Comparison of ENCODE assay signal across 9 cellular contexts in the genomic region with DNA sequence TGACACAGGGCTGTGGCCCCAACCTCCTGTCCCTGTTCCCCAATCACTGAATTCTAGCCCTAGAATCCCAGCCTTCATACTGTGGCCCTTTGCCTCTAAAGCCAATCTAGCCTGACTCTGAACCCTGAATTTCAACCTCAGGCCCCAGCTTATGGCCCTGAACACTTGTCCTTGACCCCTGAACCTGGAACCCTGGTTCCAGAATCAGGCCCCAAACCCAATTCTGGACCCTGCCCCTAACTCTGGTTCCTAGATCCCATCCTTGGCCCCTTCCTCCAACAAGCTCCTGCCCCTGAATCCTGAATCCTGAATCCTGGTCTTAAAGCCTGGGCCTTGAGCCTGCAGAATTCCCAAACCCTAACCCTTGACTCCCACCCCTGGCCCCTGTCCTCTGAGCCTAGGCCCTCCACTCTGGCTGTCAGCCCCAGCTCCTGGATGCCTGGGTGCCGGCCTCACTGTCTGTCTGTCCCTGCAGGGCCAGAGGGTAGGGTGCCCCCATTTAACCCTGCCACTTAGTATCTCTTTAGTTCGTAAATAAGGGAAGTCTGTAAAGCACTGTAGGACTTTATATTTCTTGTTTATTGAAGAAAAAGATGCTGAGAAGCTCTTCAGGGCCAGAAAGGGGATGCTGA. TPM values are rescaled to one million over a fixed set of nuclear protein-coding genes. Genes with fewer than 3 reads are reported as not detected.
DNase-seq lines count a peak whose midpoint lies in the region; ATAC-seq, FAIRE-seq and TF ChIP-seq lines count a peak whose summit lies in the region.
"Had no signal": no experiment of that assay in that cellular context is flagged by ENCODE, and none has a peak within 500 bp of the region (broad histone marks: within the 10 kb centered on the region; RNA-seq: fewer than 3 reads in every experiment).

No MANE protein-coding gene starts in this region.

- H3K4me3 Mint-ChIP-seq in activated CD4-positive, alpha-beta T cell treated with anti-CD3 and anti-CD28 coated beads for 36 hours, result peak overlapping the region; percentile 87

- H3K4me3 ChIP-seq in ascending aorta (peak overlapping the region; percentile 81 to 89), HepG2 (replicated peaks in 1 of 3; ENCODE audit: insufficient read depth in 1 of 3, low read depth in 2 of 3, low read length in 3 of 3) (peak overlapping the region; percentile 68 to 85 (median 83)), thyroid gland (replicated peaks in 1 of 3) (peak overlapping the region in 1 of 3 donors; percentile 46)

- ATAC-seq in activated CD4-positive, alpha-beta T cell treated with anti-CD3 and anti-CD28 coated beads for 36 hours, result no peak
- no peak for ATAC-seq in HepG2

- WGBS in HepG2 (ENCODE audit: low lambda C conversion rate), result 69% methylated on average over 2 of the region's 2 CpGs
- 75 to 77% methylated on average over 2 of the region's 2 CpGs for WGBS in thyroid gland, 2 donors

- H3K27me3 Mint-ChIP-seq in activated CD4-positive, alpha-beta T cell treated with anti-CD3 and anti-CD28 coated beads for 36 hours, result no peaks in the 10 kb centered on the region

- in situ Hi-C loops in HepG2 (cut with HindIII; ENCODE audit: extremely low pct_ligation_motif_present, low pct_unique_long_range_greater_than_20kb), result loop anchor here (5.0 kb wide), 1 partner anchor 82 kb away; no protein-coding TSS in a partner anchor

- TF ChIP-seq RAD21 in HepG2 (CRISPR knock-in tag; IDR thresholded peaks at IDR 0.05), result no peak

- no peaks in the 10 kb centered on the region for H3K9me3 Mint-ChIP-seq in activated CD4-positive, alpha-beta T cell treated with anti-CD3 and anti-CD28 coated beads for 36 hours (ENCODE audit: low read depth)

- H3K27me3 ChIP-seq in ascending aorta, result no peaks in the 10 kb centered on the region
- no peaks in the 10 kb centered on the region for H3K27me3 ChIP-seq in HepG2 (ENCODE audit: control insufficient read depth in 1 of 2, insufficient read depth in 2 of 2, low read length in 2 of 2)
- no peaks in the 10 kb centered on the region for H3K27me3 ChIP-seq in thyroid gland

- POLR2A ChIA-PET in activated CD4-positive, alpha-beta T cell treated with anti-CD3 and anti-CD28 coated beads for 36 hours (lab: Charles Lee), result interaction anchor here (1.4 kb wide), 1 partner anchor 32 kb away, joined by 10 read pairs; no protein-coding TSS in a partner anchor
- POLR2A ChIA-PET in HepG2 (lab: Yijun Ruan, JAX), result interaction anchor here (4.6 kb wide), 1 partner anchor 21 kb away, joined by 24 read pairs; no protein-coding TSS in a partner anchor

- H3K9ac ChIP-seq in HepG2 (ENCODE audit: insufficient read depth, low read depth, low read length), result peak overlapping the region; percentile 86

- H2AFZ ChIP-seq in HepG2 (ENCODE audit: low read length), result no peak overlapping the region

- CTCF ChIA-PET in activated CD4-positive, alpha-beta T cell treated with anti-CD3 and anti-CD28 coated beads for 36 hours (lab: Charles Lee), result interaction anchor here (0.6 to 1.7 kb wide), 4 partner anchors 33 to 116 kb away, joined by 3 to 8 read pairs (median 4); no protein-coding TSS in a partner anchor
- CTCF ChIA-PET in HepG2 (lab: Yijun Ruan, JAX; ENCODE audit: low intra/inter-chr PET ratio, low total read pairs), result no interaction called here

- H3K4me1 Mint-ChIP-seq in activated CD4-positive, alpha-beta T cell treated with anti-CD3 and anti-CD28 coated beads for 36 hours, result peaks cover 58% of the 10 kb centered on the region

- no peaks in the 10 kb centered on the region for H4K20me1 ChIP-seq in HepG2 (ENCODE audit: insufficient read depth, low read length)

- H3K9me3 ChIP-seq in ascending aorta (no peaks in the 10 kb centered on the region), HepG2 (ENCODE audit: low read length) (no peaks in the 10 kb centered on the region), thyroid gland (no peaks in the 10 kb centered on the region)

- peak overlapping the region; percentile 91 for H3K27ac Mint-ChIP-seq in activated CD4-positive, alpha-beta T cell treated with anti-CD3 and anti-CD28 coated beads for 36 hours

- no peak for TF ChIP-seq EP300 in HepG2 (IDR thresholded peaks at IDR 0.05; ENCODE audit: low read depth in 2 of 2, low read length in 2 of 2)
- no peak for TF ChIP-seq EP300 in HepG2 (CRISPR knock-in tag; IDR thresholded peaks at IDR 0.05; ENCODE audit: borderline replicate concordance)

- no peak for DNase-seq in activated CD4-positive, alpha-beta T cell treated with anti-CD3 and anti-CD28 coated beads for 36 hours
- DNase-seq in activated CD4-positive, alpha-beta T cell treated with anti-CD3 and anti-CD28 coated beads for 1 hour, result no peak
- no peak for DNase-seq in ascending aorta (ENCODE audit: low spot score in 2 of 2)
- no peak for DNase-seq in HepG2 (ENCODE audit: low spot score)
- DNase-seq in thyroid gland, result no peak
- DNase-seq in SHP77 (lab: John Stamatoyannopoulos, UW), result no peak
- DNase-seq in hypothalamus (lab: John Stamatoyannopoulos, UW), result no peak
- DNase-seq in SW480 (ENCODE audit: low spot score), result no peak
- DNase-seq: NCI-H524 had no signal

- H3K4me1 ChIP-seq in ascending aorta, result peaks cover 5 to 45% of the 10 kb centered on the region in 2 donors
- H3K4me1 ChIP-seq in HepG2 (ENCODE audit: insufficient read depth, low read length), result peaks cover 64% of the 10 kb centered on the region
- H3K4me1 ChIP-seq in thyroid gland, result peaks cover 47 to 65% of the 10 kb centered on the region in 2 donors

- TF ChIP-seq CTCF in ascending aorta (IDR thresholded peaks at IDR 0.05) (no peak), HepG2 (CRISPR knock-in tag; IDR thresholded peaks at IDR 0.05) (no peak), thyroid gland (IDR thresholded peaks at IDR 0.05) (no peak)

- H3K27ac ChIP-seq in ascending aorta, result peak overlapping the region; percentile 86 to 91
- peak overlapping the region; percentile 46 for H3K27ac ChIP-seq in HepG2 (ENCODE audit: extremely low read length, insufficient read depth, low read length)
- peak overlapping the region; percentile 46 to 62 (median 54) for H3K27ac ChIP-seq in thyroid gland

- TSS peak; percentile 60 for BruUV-seq in HepG2 (replicated peaks; lab: Mats Ljungman, UMichigan)

- H3K4me2 ChIP-seq in HepG2 (ENCODE audit: low read depth, low read length), result peak overlapping the region; percentile 93

- TF ChIP-seq POLR2A in HepG2 (IDR thresholded peaks at IDR 0.05; ENCODE audit: insufficient read depth in 1 of 2, low read depth in 2 of 2, low read length in 2 of 2), result no peak
- TF ChIP-seq POLR2A in thyroid gland (IDR thresholded peaks at IDR 0.05), result no peak

- intact Hi-C loops in activated CD4-positive, alpha-beta T cell treated with anti-CD3 and anti-CD28 coated beads for 36 hours (cut with DNase I, micrococcal nuclease), result loop anchor here (5.0 kb wide), 2 partner anchors 98 to 838 kb away; a partner anchor contains a TSS
- intact Hi-C loops in ascending aorta (cut with DNase I) (loop anchor here (2.0 to 5.0 kb wide), 3 partner anchors 38 to 557 kb away; a partner anchor contains a TSS), HepG2 (cut with micrococcal nuclease; ENCODE audit: unreplicated experiment) (loop anchor here (5.0 kb wide), 1 partner anchor 38 kb away; no protein-coding TSS in a partner anchor), thyroid gland (cut with DNase I) (loop anchor here (5.0 to 10.0 kb wide), 2 partner anchors 77 to 234 kb away; a partner anchor contains a TSS)

- FAIRE-seq in HepG2 (lab: Jason Lieb, UNC), result no peak

- peaks cover 4% of the 10 kb centered on the region for H3K36me3 Mint-ChIP-seq in activated CD4-positive, alpha-beta T cell treated with anti-CD3 and anti-CD28 coated beads for 36 hours (ENCODE audit: low read depth)

- H3K36me3 ChIP-seq in ascending aorta (no peaks in the 10 kb centered on the region), HepG2 (replicated peaks in 1 of 2; ENCODE audit: control insufficient read depth in 1 of 2, insufficient read depth in 2 of 2, low read length in 2 of 2) (no peaks in the 10 kb centered on the region), thyroid gland (no peaks in the 10 kb centered on the region)

- peaks cover 40% of the 10 kb centered on the region for H3K79me2 ChIP-seq in HepG2 (ENCODE audit: insufficient read depth, low read length)

TF ChIP-seq in HepG2, 621 proteins besides CTCF, POLR2A, EP300 and RAD21 (continues in another document):
- TF ChIP-seq HNF4A (CRISPR knock-in tag; IDR thresholded peaks at IDR 0.05) (peak; percentile 39; the same call in 1 of the 2 replicates), ZNF792 (CRISPR knock-in tag; IDR thresholded peaks at IDR 0.05) (no peak), NR2F6 (IDR thresholded peaks at IDR 0.05) (peak; percentile 51), NR2F6 (CRISPR knock-in tag; IDR thresholded peaks at IDR 0.05) (no peak)

RNA-seq across cellular contexts. Expression of a gene that starts 1.3 kb away (rescaled TPM):
- total RNA-seq in activated CD4-positive, alpha-beta T cell treated with anti-CD3 and anti-CD28 coated beads for 36 hours, result 1 to 10 TPM; 8.1 to 9.3 TPM
- total RNA-seq in ascending aorta, result 81.2 TPM
- 37.9 and 46.8 TPM in 2 replicates for total RNA-seq in HepG2 (2016; rRNA removed; fragmentation: Illumina TruSeq; extraction: Trizol)
- 52.6 and 54.7 TPM in 2 replicates for total RNA-seq in HepG2 (2016; cell fraction: cytosol; rRNA removed; fragmentation: Illumina TruSeq; extraction: Trizol; ENCODE audit: low read depth)
- 38.3 and 42.5 TPM in 2 replicates for total RNA-seq in HepG2 (2016; cell fraction: insoluble cytoplasmic fraction; rRNA removed; fragmentation: Illumina TruSeq; extraction: Trizol)
- 103 and 110 TPM in 2 replicates for total RNA-seq in HepG2 (2016; cell fraction: membrane; rRNA removed; fragmentation: Illumina TruSeq; extraction: Trizol)
- total RNA-seq in HepG2 (2016; cell fraction: nucleus; rRNA removed; fragmentation: Illumina TruSeq; extraction: Trizol), result 15.7 and 18.8 TPM in 2 replicates
- polyA plus RNA-seq in HepG2 (2011; rRNA removed), result 17.5 and 19.5 TPM in 2 replicates
- polyA plus RNA-seq in HepG2 (2011; cell fraction: cytosol; rRNA removed), result 16.7 and 18.4 TPM in 2 replicates
- 14.6 and 14.9 TPM in 2 replicates for polyA plus RNA-seq in HepG2 (2011; cell fraction: nucleus; rRNA removed)
- 15.8 and 18.2 TPM in 2 replicates for polyA plus RNA-seq in HepG2 (2012)
- 49.5 and 52.9 TPM in 2 replicates for polyA plus RNA-seq in HepG2 (2016; cell fraction: cytosol; fragmentation: Illumina TruSeq; extraction: Trizol; ENCODE audit: low read depth)
- 40.7 and 47.8 TPM in 2 replicates for polyA plus RNA-seq in HepG2 (2016; cell fraction: insoluble cytoplasmic fraction; fragmentation: Illumina TruSeq; extraction: Trizol; ENCODE audit: low read depth)
- 97.2 and 97.6 TPM in 2 replicates for polyA plus RNA-seq in HepG2 (2016; cell fraction: membrane; fragmentation: Illumina TruSeq; extraction: Trizol; ENCODE audit: low read depth)
- polyA plus RNA-seq in HepG2 (2016; cell fraction: nucleus; fragmentation: Illumina TruSeq; extraction: Trizol; ENCODE audit: insufficient read depth, low read depth), result 25.8 and 27.0 TPM in 2 replicates
- polyA minus RNA-seq in HepG2 (2011; rRNA and poly(A)+ RNA removed; ENCODE audit: low replicate concordance), result 17.0 and 32.5 TPM in 2 replicates
- 16.4 and 21.7 TPM in 2 replicates for polyA minus RNA-seq in HepG2 (2011; cell fraction: cytosol; rRNA and poly(A)+ RNA removed)
- 19.1 and 20.6 TPM in 2 replicates for polyA minus RNA-seq in HepG2 (2011; cell fraction: nucleus; rRNA and poly(A)+ RNA removed)
- total RNA-seq in thyroid gland, result 10 to 100 TPM; 30.4 to 75.8 (median 41.1) TPM
